Comparison of ENCODE assay signal across 17 cellular contexts in genomic region chr10:69828115-69828870, GRCh38. TPM values are rescaled to one million over a fixed set of nuclear protein-coding genes. Genes with fewer than 3 reads are reported as not detected.
A peak's percentile ranks its signal among the peaks of the same experiment; 100 is the strongest.
DNase-seq lines count a peak whose midpoint lies in the region; ATAC-seq, FAIRE-seq and TF ChIP-seq lines count a peak whose summit lies in the region.
"Had no signal": no experiment of that assay in that cellular context is flagged by ENCODE, and none has a peak within 500 bp of the region (broad histone marks: within the 10 kb centered on the region; RNA-seq: fewer than 3 reads in every experiment).

No MANE protein-coding gene starts in this region.

- no TSS peak for BruUV-seq in endothelial cell of umbilical vein (replicated peaks; lab: Mats Ljungman, UMichigan)

- H2AFZ ChIP-seq in endothelial cell of umbilical vein (ENCODE audit: low read depth, low read length), result no peak overlapping the region
- H2AFZ ChIP-seq: GM23248 had no signal

- no peaks in the 10 kb centered on the region for H4K20me1 ChIP-seq in BLaER1
- H4K20me1 ChIP-seq in endothelial cell of umbilical vein (replicated peaks; ENCODE audit: control insufficient read depth, extremely low read depth, insufficient read depth, low read length), result no peaks in the 10 kb centered on the region

- peaks cover 29% of the 10 kb centered on the region for H3K79me2 ChIP-seq in endothelial cell of umbilical vein (ENCODE audit: control insufficient read depth, insufficient read depth, low read length)

- POLR2A ChIA-PET in endothelial cell of umbilical vein (lab: Charles Lee), result no interaction called here

- H3K27me3 ChIP-seq in BLaER1, result no peaks in the 10 kb centered on the region
- H3K27me3 ChIP-seq in endothelial cell of umbilical vein (ENCODE audit: control insufficient read depth in 2 of 2, insufficient read depth in 2 of 2, low read length in 2 of 2), result no peaks in the 10 kb centered on the region
- peaks cover 9% of the 10 kb centered on the region for H3K27me3 ChIP-seq in lower lobe of right lung (ENCODE audit: low read depth)

- no peak overlapping the region for H3K27ac ChIP-seq in BLaER1
- H3K27ac ChIP-seq in endothelial cell of umbilical vein (ENCODE audit: insufficient read depth, low read depth, low read length), result no peak overlapping the region
- no peak overlapping the region for H3K27ac ChIP-seq in lower lobe of right lung
- H3K27ac ChIP-seq: A549, GM23248 had no signal

- no peaks in the 10 kb centered on the region for H3K9me1 ChIP-seq in endothelial cell of umbilical vein (replicated peaks; ENCODE audit: control insufficient read depth, extremely low read depth, insufficient read depth, low read length)

- peak; percentile 40 for FAIRE-seq in endothelial cell of umbilical vein (lab: Jason Lieb, UNC)
- FAIRE-seq: A549, RCC 7860 had no signal

- peak; percentile 78 for DNase-seq in Jurkat, Clone E6-1 (ENCODE audit: low read depth, low spot score)
- DNase-seq in NCI-H2107 treated with DMSO at 0.1 percent for 48 hours (lab: John Stamatoyannopoulos, UW; ENCODE audit: unreplicated experiment) (peak; percentile 71), endothelial cell of umbilical vein (ENCODE audit: low read depth, low spot score) (no peak), C1 segment of cervical spinal cord (lab: John Stamatoyannopoulos, UW) (no peak), lower lobe of right lung (no peak)
- DNase-seq: COR-L47, GM23248, KBM-7, NCI-H1694, NCI-H446 treated with DMSO at 0.1 percent for 48 hours, SHP77, T-helper 2 cell had no signal

- H3K4me1 ChIP-seq in BLaER1 (peaks cover 32% of the 10 kb centered on the region), endothelial cell of umbilical vein (ENCODE audit: control insufficient read depth, extremely low read depth, insufficient read depth, low read length) (peaks cover 37% of the 10 kb centered on the region), lower lobe of right lung (no peaks in the 10 kb centered on the region)
- H3K4me1 ChIP-seq: A549 had no signal

- H3K9me3 ChIP-seq in BLaER1, result no peaks in the 10 kb centered on the region
- H3K9me3 ChIP-seq in endothelial cell of umbilical vein (replicated peaks; ENCODE audit: control insufficient read depth, insufficient read depth, low read length), result no peaks in the 10 kb centered on the region
- H3K9me3 ChIP-seq in lower lobe of right lung, result no peaks in the 10 kb centered on the region
- H3K9me3 ChIP-seq: A549 had no signal

- H3K36me3 ChIP-seq in BLaER1 (no peaks in the 10 kb centered on the region), endothelial cell of umbilical vein (ENCODE audit: control insufficient read depth in 2 of 2, extremely low read depth in 1 of 2, insufficient read depth in 2 of 2, low read length in 2 of 2) (no peaks in the 10 kb centered on the region), lower lobe of right lung (no peaks in the 10 kb centered on the region)

- H3K4me2 ChIP-seq in BLaER1 (peak overlapping the region; percentile 77), endothelial cell of umbilical vein (ENCODE audit: insufficient read depth, low read length) (no peak overlapping the region)
- H3K4me2 ChIP-seq: A549 had no signal

- dilution Hi-C loops in endothelial cell of umbilical vein (cut with MboI; ENCODE audit: extremely low pct_ligation_motif_present, low sequenced_read_pairs), result no loop called here

- intact Hi-C loops in endothelial cell of umbilical vein (cut with micrococcal nuclease) (loop anchor here (5.0 kb wide), 1 partner anchor 34 kb away; no protein-coding TSS in a partner anchor), lower lobe of right lung (cut with DNase I) (no loop called here)

- CTCF ChIA-PET in endothelial cell of umbilical vein (lab: Charles Lee), result interaction anchor here (1.2 to 1.6 kb wide), 5 partner anchors 23 to 87 kb away, joined by 3 to 4 read pairs (median 3); no protein-coding TSS in a partner anchor

- TF ChIP-seq POLR2A in endothelial cell of umbilical vein (IDR thresholded peaks at IDR 0.05; ENCODE audit: low read depth, low read length), result no peak

- ATAC-seq in GM19455 (IDR thresholded peaks at IDR 0.05; ENCODE audit: unreplicated experiment), result no peak
- no peak for ATAC-seq in lower lobe of right lung
- no peak for ATAC-seq in GM18868 (IDR thresholded peaks at IDR 0.05; ENCODE audit: unreplicated experiment)
- ATAC-seq: A549 had no signal

- TF ChIP-seq CTCF in endothelial cell of umbilical vein (IDR thresholded peaks at IDR 0.05; ENCODE audit: extremely low read depth in 1 of 2, insufficient read depth in 1 of 2, low read depth in 1 of 2, low read length in 2 of 2), result no peak
- no peak for TF ChIP-seq CTCF in lower lobe of right lung (IDR thresholded peaks at IDR 0.05)

- H3K4me3 ChIP-seq in BLaER1 (no peak overlapping the region), endothelial cell of umbilical vein (replicated peaks in 1 of 3; ENCODE audit: insufficient read depth in 1 of 3, low read depth in 1 of 3, low read length in 3 of 3) (no peak overlapping the region), lower lobe of right lung (no peak overlapping the region)
- no peak overlapping the region for H3K4me3 ChIP-seq in Jurkat, Clone E6-1 (ENCODE audit: low read length)
- H3K4me3 ChIP-seq: A549, GM23248 had no signal

- H3K9ac ChIP-seq in BLaER1 (no peak overlapping the region), endothelial cell of umbilical vein (replicated peaks; ENCODE audit: extremely low read depth, insufficient read depth, low read length) (no peak overlapping the region)
- H3K9ac ChIP-seq: GM23248 had no signal

TF ChIP-seq in endothelial cell of umbilical vein, 7 proteins besides CTCF, POLR2A, EP300 and RAD21:
- no peak for TF ChIP-seq GATA2 (IDR thresholded peaks at IDR 0.05; ENCODE audit: insufficient read depth, insufficient read length, low read depth, low read length)

RNA-seq across cellular contexts. Expression of gene COL13A1, which starts 26.6 kb away (rescaled TPM):
- not detected for polyA plus RNA-seq in Jurkat, Clone E6-1 (2012; ENCODE audit: insufficient read depth, insufficient read length)
- total RNA-seq in endothelial cell of umbilical vein, result 26.7 and 47.5 TPM in 2 replicates
- 14.5 and 21.4 TPM in 2 replicates for polyA plus RNA-seq in endothelial cell of umbilical vein
- polyA plus RNA-seq in endothelial cell of umbilical vein (2011; cell fraction: cytosol; rRNA removed), result 33.6 and 39.5 TPM in 2 replicates
- 87.2 and 116 TPM in 2 replicates for polyA plus RNA-seq in endothelial cell of umbilical vein (2011; cell fraction: nucleus; rRNA removed)
- polyA plus RNA-seq in endothelial cell of umbilical vein (2012), result 13.5 and 39.8 TPM in 2 replicates
- polyA minus RNA-seq in endothelial cell of umbilical vein, result 15.4 and 23.6 TPM in 2 replicates
- not detected for polyA minus RNA-seq in endothelial cell of umbilical vein (2011; cell fraction: cytosol; rRNA and poly(A)+ RNA removed)
- polyA minus RNA-seq in endothelial cell of umbilical vein (2011; cell fraction: nucleus; rRNA and poly(A)+ RNA removed), result 29.4 and 33.3 TPM in 2 replicates
- total RNA-seq in lower lobe of right lung, result 9.2 TPM

Comparison
In these comparisons a context has a peak if more than half of its experiments do, and no peak if none do; other contexts are left out.
1. DNase-seq: peak in Jurkat, Clone E6-1 (single experiment) and NCI-H2107 treated with DMSO at 0.1 percent for 48 hours (single experiment); none in endothelial cell of umbilical vein (single experiment), C1 segment of cervical spinal cord (0 of 14) and lower lobe of right lung (single experiment).